8 cellular contexts compared by ENCODE assay signal in genomic region chr19:10461047-10461949, GRCh38. TPM values are rescaled to one million over a fixed set of nuclear protein-coding genes. Genes with fewer than 3 reads are reported as not detected.
DNase-seq lines count a peak whose midpoint lies in the region; ATAC-seq and TF ChIP-seq lines count a peak whose summit lies in the region.

No MANE protein-coding gene starts in this region.

- TF ChIP-seq CTCF in GM13977 (IDR thresholded peaks at IDR 0.05; ENCODE audit: extremely low read depth, insufficient read depth, missing control alignments): no peak

- in situ Hi-C loops in GM13977 (cut with MboI; ENCODE audit: low pct_unique_long_range_greater_than_20kb, low sequenced_read_pairs, unreplicated experiment): no loop called here

- DNase-seq in GM13977 (ENCODE audit: low spot score): peak; percentile 99
- peak; percentile 67 for DNase-seq in NCI-H526 treated with DMSO at 0.1 percent for 48 hours (lab: John Stamatoyannopoulos, UW)
- DNase-seq in activated CD8-positive, alpha-beta memory T cell treated with anti-CD3 and anti-CD28 coated beads for 4 hours (ENCODE audit: low read depth in 2 of 2): peak; percentile 63 to 71
- DNase-seq in effector CD8-positive, alpha-beta T cell (lab: John Stamatoyannopoulos, UW): peak; percentile 84
- peak; percentile 95 to 96 for DNase-seq in lung microvascular endothelial cell (ENCODE audit: low read depth in 2 of 2)
- peak; percentile 70 to 90 (median 71) for DNase-seq in stimulated activated CD4-positive, alpha-beta T cell treated with anti-CD3 and anti-CD28 coated beads, TNF-alpha, amount 100 ng/mL, for 24 hours (ENCODE audit: low read depth in 3 of 3)
- DNase-seq in NCI-H1694 (lab: John Stamatoyannopoulos, UW): no peak

- ATAC-seq in HG02884 (IDR thresholded peaks at IDR 0.05; ENCODE audit: unreplicated experiment): peak; percentile 88

RNA-seq across cellular contexts. Expression of gene PDE4A, which starts 41.0 kb away (rescaled TPM):
- 1.3 and 1.8 TPM in 2 replicates for total RNA-seq in lung microvascular endothelial cell

RNA-seq across cellular contexts. Expression of gene KEAP1, which starts 41.9 kb away (rescaled TPM):
- 61.9 and 87.7 TPM in 2 replicates for total RNA-seq in lung microvascular endothelial cell

RNA-seq across cellular contexts. Expression of gene S1PR5, which starts 55.9 kb away (rescaled TPM):
- under 0.01 TPM in 2 replicates for total RNA-seq in lung microvascular endothelial cell

RNA-seq across cellular contexts. Expression of gene CDC37, which starts 58.0 kb away (rescaled TPM):
- 198 and 235 TPM in 2 replicates for total RNA-seq in lung microvascular endothelial cell
